ENCODE assay signal across 8 cellular contexts in the genomic region with DNA sequence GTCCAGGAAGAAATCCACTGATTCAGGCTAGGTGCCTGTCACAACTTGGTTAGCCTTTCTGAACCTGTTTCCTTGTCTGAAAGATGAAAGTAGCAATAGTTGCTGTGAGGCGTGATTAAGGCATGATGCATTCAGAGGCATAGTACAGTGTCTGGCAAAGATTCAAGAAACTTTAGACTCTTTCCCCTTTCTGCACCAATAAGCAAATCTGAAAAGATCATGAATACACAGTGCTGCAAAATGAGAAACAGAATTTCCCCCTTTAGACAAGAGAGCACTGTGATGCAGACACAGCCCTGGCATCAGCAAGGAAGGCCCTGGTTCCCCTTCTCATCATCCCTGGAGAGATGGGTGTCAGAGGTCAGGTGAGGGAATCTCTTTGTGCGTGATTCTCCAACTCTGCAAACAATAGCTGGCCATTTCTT. TPM values are rescaled to one million over a fixed set of nuclear protein-coding genes. Genes with fewer than 3 reads are reported as not detected.
DNase-seq lines count a peak whose midpoint lies in the region; ATAC-seq and TF ChIP-seq lines count a peak whose summit lies in the region.

No MANE protein-coding gene starts in this region.

- no peak overlapping the region for H2AFZ ChIP-seq in OCI-LY7 (ENCODE audit: low read length)

- no peaks in the 10 kb centered on the region for H4K20me1 ChIP-seq in OCI-LY7 (ENCODE audit: insufficient read depth, low read length)

- H3K79me2 ChIP-seq in OCI-LY7 (ENCODE audit: insufficient read depth, low read depth, low read length): peaks cover 26% of the 10 kb centered on the region; the same call in 1 of the 2 replicates

- H3K4me1 ChIP-seq in OCI-LY7 (ENCODE audit: insufficient read depth, low read length, poor library complexity, severe bottlenecking) (peaks cover 70% of the 10 kb centered on the region), tibial nerve (peaks cover 0 to 48% (median 32%) of the 10 kb centered on the region in 4 donors)

- H3K36me3 ChIP-seq in OCI-LY7 (ENCODE audit: insufficient read depth, low read length): peaks cover 81% of the 10 kb centered on the region
- H3K36me3 ChIP-seq in tibial nerve: peaks cover 0 to 2% (median 0%) of the 10 kb centered on the region in 3 donors

- POLR2A ChIA-PET in OCI-LY7 (lab: Charles Lee): interaction anchor here (0.6 to 5.7 kb wide), 6 partner anchors 9 to 37 kb away, joined by 3 to 33 read pairs (median 3); no protein-coding TSS in a partner anchor

- CTCF ChIA-PET in OCI-LY7 (lab: Charles Lee; ENCODE audit: unreplicated experiment): interaction anchor here (0.6 kb wide), 1 partner anchor 27 kb away, joined by 3 read pairs; no protein-coding TSS in a partner anchor

- ATAC-seq in GM21367 (IDR thresholded peaks at IDR 0.05; ENCODE audit: unreplicated experiment) (peak; percentile 58), Right ventricle myocardium superior (ENCODE audit: poor library complexity) (no peak)

- intact Hi-C loops in OCI-LY7 (cut with micrococcal nuclease; ENCODE audit: unreplicated experiment) (no loop called here), Right ventricle myocardium superior (cut with DNase I) (no loop called here)

- H3K9me3 ChIP-seq in OCI-LY7 (ENCODE audit: low read length) (no peaks in the 10 kb centered on the region), tibial nerve (no peaks in the 10 kb centered on the region)

- H3K4me3 ChIP-seq in AG10803 (ENCODE audit: low read length): no peak overlapping the region
- H3K4me3 ChIP-seq in OCI-LY7 (ENCODE audit: low read depth, low read length, poor library complexity, severe bottlenecking): no peak overlapping the region
- H3K4me3 ChIP-seq in fibroblast of pulmonary artery (replicated peaks; ENCODE audit: low read depth, low read length): no peak overlapping the region
- H3K4me3 ChIP-seq in tibial nerve: no peak overlapping the region

- 24 to 31% methylated on average over 2 of the region's 2 CpGs for WGBS in tibial nerve, 2 donors

- no peak for TF ChIP-seq POLR2A in tibial nerve (IDR thresholded peaks at IDR 0.05)

- no peaks in the 10 kb centered on the region for H3K9me2 ChIP-seq in OCI-LY7 (ENCODE audit: insufficient read depth, low read length)

- peak overlapping the region; percentile 30 for H3K4me2 ChIP-seq in OCI-LY7 (ENCODE audit: low read length)

- TF ChIP-seq CTCF in AG10803 (conservative IDR thresholded peaks at IDR 0.05; ENCODE audit: low read length): no peak
- no peak for TF ChIP-seq CTCF in OCI-LY7 (conservative IDR thresholded peaks at IDR 0.05; ENCODE audit: low read length)
- TF ChIP-seq CTCF in fibroblast of pulmonary artery (IDR thresholded peaks at IDR 0.05; ENCODE audit: low read length, missing control alignments): no peak
- TF ChIP-seq CTCF in tibial nerve (IDR thresholded peaks at IDR 0.05): no peak

- TF ChIP-seq EP300 in tibial nerve (IDR thresholded peaks at IDR 0.05): peak in 1 of 2 donors; percentile 52

- H3K27ac ChIP-seq in OCI-LY7 (ENCODE audit: low read depth, low read length, poor library complexity, severe bottlenecking): peak overlapping the region; percentile 50
- peak overlapping the region in 3 of 4 donors; percentile 48 to 87 (median 78) for H3K27ac ChIP-seq in tibial nerve

- peak; percentile 34 for DNase-seq in AG10803 (ENCODE audit: low read depth)
- no peak for DNase-seq in OCI-LY7 (ENCODE audit: low spot score)
- peak; percentile 73 for DNase-seq in fibroblast of pulmonary artery (ENCODE audit: low read depth)
- no peak for DNase-seq in tibial nerve (ENCODE audit: low spot score in 2 of 2)
- DNase-seq in stimulated activated CD4-positive, alpha-beta T cell treated with anti-CD3 and anti-CD28 coated beads, Interleukin-2, amount 100 ng/mL, for 24 hours: no peak
- no peak for DNase-seq in ecto neural progenitor cell (ENCODE audit: low spot score)
- no peak for DNase-seq in Right ventricle myocardium superior

- H3K27me3 ChIP-seq in tibial nerve: no peaks in the 10 kb centered on the region

- BruUV-seq in OCI-LY7 (replicated peaks; lab: Mats Ljungman, UMichigan): no TSS peak

RNA-seq across cellular contexts. Expression of gene ITPKB, which starts 41.9 kb away (rescaled TPM):
- total RNA-seq in OCI-LY7 (2014; rRNA removed; shearing (Covaris generic)): 17.8 and 20.5 TPM in 2 replicates
- 33.3 and 33.4 TPM in 2 replicates for total RNA-seq in OCI-LY7 (2022)
- 10 to 100 TPM; 49.2 to 82.0 (median 52.7) TPM for total RNA-seq in tibial nerve
- 21.2 TPM for total RNA-seq in Right ventricle myocardium superior

Comparison
In these comparisons a context has a peak if more than half of its experiments do, and no peak if none do; other contexts are left out.
1. DNase-seq: peak in AG10803 (single experiment) and fibroblast of pulmonary artery (single experiment); none in OCI-LY7 (single experiment), tibial nerve (0 of 2), stimulated activated CD4-positive, alpha-beta T cell treated with anti-CD3 and anti-CD28 coated beads, Interleukin-2, amount 100 ng/mL, for 24 hours (0 of 2), ecto neural progenitor cell (single experiment) and Right ventricle myocardium superior (single experiment).